ENCODE assay signal across 2 cellular contexts in the genomic region with DNA sequence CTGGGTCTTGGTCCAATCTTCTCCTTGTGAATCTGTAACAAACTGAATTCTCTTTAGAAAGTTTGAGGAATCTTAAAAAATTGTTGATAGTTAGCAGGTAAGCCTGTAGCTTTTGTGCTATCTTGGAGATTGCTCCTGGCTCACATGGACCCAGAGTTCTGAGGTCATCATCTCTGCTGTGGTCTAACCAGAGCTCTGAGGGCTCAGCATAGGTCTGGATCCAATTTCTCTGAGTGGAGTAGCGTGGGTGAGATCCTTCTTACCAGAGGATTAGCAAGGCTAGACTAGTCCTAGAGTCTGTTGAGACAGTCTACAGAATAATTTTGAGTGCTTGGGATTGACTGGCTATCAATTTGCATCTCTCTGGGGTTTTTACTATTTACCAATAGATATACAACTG.
TF ChIP-seq lines count a peak whose summit lies in the region.

No MANE protein-coding gene starts in this region.

TF ChIP-seq in IMR-90, 13 proteins besides CTCF, POLR2A, EP300 and RAD21:
- no peak for TF ChIP-seq CEBPB (IDR thresholded peaks at IDR 0.05; ENCODE audit: low read depth, low read length)
- no peak for TF ChIP-seq SMC3 (IDR thresholded peaks at IDR 0.05; ENCODE audit: low read depth, low read length)
- no peak for TF ChIP-seq CHD1 (IDR thresholded peaks at IDR 0.05; ENCODE audit: low read depth, low read length)
- TF ChIP-seq BHLHE40 (IDR thresholded peaks at IDR 0.05; ENCODE audit: low read depth, low read length) = no peak
- no peak for TF ChIP-seq MXI1 (IDR thresholded peaks at IDR 0.05; ENCODE audit: borderline replicate concordance, low read depth, low read length)
- TF ChIP-seq MAZ (IDR thresholded peaks at IDR 0.05; ENCODE audit: borderline replicate concordance, low read depth, low read length) = no peak
- TF ChIP-seq, protein P1, sequence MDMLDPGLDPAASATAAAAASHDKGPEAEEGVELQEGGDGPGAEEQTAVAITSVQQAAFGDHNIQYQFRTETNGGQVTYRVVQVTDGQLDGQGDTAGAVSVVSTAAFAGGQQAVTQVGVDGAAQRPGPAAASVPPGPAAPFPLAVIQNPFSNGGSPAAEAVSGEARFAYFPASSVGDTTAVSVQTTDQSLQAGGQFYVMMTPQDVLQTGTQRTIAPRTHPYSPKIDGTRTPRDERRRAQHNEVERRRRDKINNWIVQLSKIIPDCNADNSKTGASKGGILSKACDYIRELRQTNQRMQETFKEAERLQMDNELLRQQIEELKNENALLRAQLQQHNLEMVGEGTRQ (IDR thresholded peaks at IDR 0.05; ENCODE audit: low read depth, low read length) = no peak
- no peak for TF ChIP-seq FOS (IDR thresholded peaks at IDR 0.05; ENCODE audit: low read depth, low read length)
- TF ChIP-seq MAFK (IDR thresholded peaks at IDR 0.05; ENCODE audit: low read depth, low read length) = no peak
- no peak for TF ChIP-seq NFE2L2 (IDR thresholded peaks at IDR 0.05; ENCODE audit: low read depth, low read length)
- TF ChIP-seq RCOR1 (IDR thresholded peaks at IDR 0.05; ENCODE audit: insufficient replicate concordance, low read length) = no peak
- no peak for TF ChIP-seq RFX5 (IDR thresholded peaks at IDR 0.05; ENCODE audit: low read depth, low read length)

TF ChIP-seq in K562, 482 proteins besides CTCF, POLR2A, EP300 and RAD21:
- no peak for TF ChIP-seq NR4A1 (CRISPR knock-in tag; IDR thresholded peaks at IDR 0.05)
- no peak for TF ChIP-seq NR4A1 (tag; IDR thresholded peaks at IDR 0.05)
- 0 out of 2 replicates have a peak, but pooled peaks have one; percentile 39 for TF ChIP-seq HMBOX1 (IDR thresholded peaks at IDR 0.05)
